8 cellular contexts compared by ENCODE assay signal in the genomic region with DNA sequence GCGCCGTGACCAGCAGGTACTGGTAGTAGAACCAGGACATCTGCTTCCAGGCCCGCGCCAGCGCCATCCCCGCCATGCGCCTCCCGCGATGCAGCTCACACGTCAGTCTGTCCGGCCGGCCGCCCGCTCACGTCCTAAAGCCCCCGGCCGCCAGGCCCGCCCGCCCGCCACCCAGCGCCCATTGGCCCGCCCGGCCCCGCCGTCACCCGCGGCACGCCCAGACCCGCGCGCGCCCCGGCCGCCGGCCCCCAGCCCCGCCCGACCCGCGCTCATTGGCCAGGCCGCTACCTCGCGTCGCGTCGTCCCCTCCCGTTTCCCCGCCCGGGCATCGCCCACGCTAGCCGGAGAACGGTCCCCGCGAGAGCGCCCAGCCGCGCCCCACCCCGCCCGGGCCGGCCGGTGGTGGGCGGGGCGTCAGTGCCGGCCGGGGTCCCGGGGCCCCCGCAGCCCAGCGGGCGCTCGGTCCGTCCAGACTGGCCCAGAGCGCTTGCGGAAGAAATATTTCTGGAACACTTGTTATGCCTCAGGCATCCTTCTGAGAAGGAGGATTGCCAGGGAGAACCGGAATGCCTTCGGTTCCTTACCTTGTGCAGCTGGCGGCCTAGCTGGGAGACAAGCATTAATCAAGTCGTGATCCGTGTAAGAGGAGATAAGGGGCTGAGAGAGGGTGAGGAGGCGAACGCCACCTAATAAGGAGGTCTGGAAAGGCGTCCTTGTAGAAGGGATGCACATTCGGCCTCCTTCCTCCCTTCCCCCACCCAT. TPM values are rescaled to one million over a fixed set of nuclear protein-coding genes. Genes with fewer than 3 reads are reported as not detected.
A peak's percentile ranks its signal among the peaks of the same experiment; 100 is the strongest.
DNase-seq lines count a peak whose midpoint lies in the region; ATAC-seq and TF ChIP-seq lines count a peak whose summit lies in the region.

A gene with protein sequence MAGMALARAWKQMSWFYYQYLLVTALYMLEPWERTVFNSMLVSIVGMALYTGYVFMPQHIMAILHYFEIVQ (minus strand): TSS at position 109 of the 762 bp plus-strand sequence. CDS start 33 bp downstream, at position 76.

- no peaks in the 10 kb centered on the region for H3K36me3 ChIP-seq in H7 (replicated peaks; ENCODE audit: control insufficient read depth, insufficient read depth, low read length)
- no peaks in the 10 kb centered on the region for H3K36me3 ChIP-seq in Loucy (ENCODE audit: insufficient read depth, low read length)
- H3K36me3 ChIP-seq in RWPE2 (ENCODE audit: low read depth): peaks cover 5% of the 10 kb centered on the region

- DNase-seq in ELF-1 (ENCODE audit: low read depth, low spot score): peak; percentile 76
- DNase-seq in H7: peak; percentile 97
- peak; percentile 96 for DNase-seq in RWPE2 (ENCODE audit: low spot score)
- DNase-seq in activated effector memory CD4-positive, alpha-beta T cell treated with Interleukin-2 at 50 U/mL for 16 hours: peak; percentile 80
- peak; percentile 91 for DNase-seq in fibroblast of pulmonary artery (ENCODE audit: low read depth)
- peak; percentile 93 for DNase-seq in nephron progenitor cell
- peak; percentile 86 for DNase-seq in stimulated activated naive CD8-positive, alpha-beta T cell treated with anti-CD3 and anti-CD28 coated beads, Interleukin-15, amount 100 ng/mL, for 72 hours

- no peaks in the 10 kb centered on the region for H3F3A ChIP-seq in Loucy (ENCODE audit: low read depth)

- TF ChIP-seq CTCF in Loucy (conservative IDR thresholded peaks at IDR 0.05; ENCODE audit: low read length): no peak
- TF ChIP-seq CTCF in RWPE2 (IDR thresholded peaks at IDR 0.05; ENCODE audit: poor library complexity, severe bottlenecking): no peak
- no peak for TF ChIP-seq CTCF in fibroblast of pulmonary artery (IDR thresholded peaks at IDR 0.05; ENCODE audit: low read length, missing control alignments)
- no peak for TF ChIP-seq CTCF in nephron progenitor cell (IDR thresholded peaks at IDR 0.05)

- no peaks in the 10 kb centered on the region for H3K9me2 ChIP-seq in Loucy (replicated peaks; ENCODE audit: low read depth, low read length)

- H3K27ac ChIP-seq in RWPE2 (ENCODE audit: poor library complexity, severe bottlenecking): peak within 1 kb of the TSS; percentile 64

- no peaks in the 10 kb centered on the region for H3K9me3 ChIP-seq in Loucy (ENCODE audit: insufficient read depth, low read depth, low read length)
- no peaks in the 10 kb centered on the region for H3K9me3 ChIP-seq in RWPE2 (ENCODE audit: severe bottlenecking)

- peak within 1 kb of the TSS; percentile 91 for H3K4me3 Mint-ChIP-seq in nephron progenitor cell
- H3K4me3 Mint-ChIP-seq in stimulated activated naive CD8-positive, alpha-beta T cell treated with anti-CD3 and anti-CD28 coated beads, Interleukin-15, amount 100 ng/mL, for 72 hours: peak within 1 kb of the TSS; percentile 81 to 83

- peaks cover 15% of the 10 kb centered on the region for H3K36me3 Mint-ChIP-seq in nephron progenitor cell (ENCODE audit: low read depth)

- H3K9me3 Mint-ChIP-seq in nephron progenitor cell: no peaks in the 10 kb centered on the region
- no peaks in the 10 kb centered on the region for H3K9me3 Mint-ChIP-seq in stimulated activated naive CD8-positive, alpha-beta T cell treated with anti-CD3 and anti-CD28 coated beads, Interleukin-15, amount 100 ng/mL, for 72 hours

- peaks cover 41% of the 10 kb centered on the region for H3K79me2 ChIP-seq in Loucy (ENCODE audit: insufficient read depth, low read length)

- peak; percentile 89 for ATAC-seq in RWPE2 (ENCODE audit: low read depth)
- peak; percentile 96 for ATAC-seq in stimulated activated naive CD8-positive, alpha-beta T cell treated with anti-CD3 and anti-CD28 coated beads, Interleukin-15, amount 100 ng/mL, for 72 hours

- H3K4me3 ChIP-seq in H7 (ENCODE audit: insufficient read depth, low read depth, low read length) (peak within 1 kb of the TSS; percentile 72), Loucy (ENCODE audit: low read length, poor library complexity, severe bottlenecking) (peak within 1 kb of the TSS; percentile 94), RWPE2 (ENCODE audit: severe bottlenecking) (peak within 1 kb of the TSS; percentile 73), fibroblast of pulmonary artery (replicated peaks; ENCODE audit: low read depth, low read length) (peak within 1 kb of the TSS; percentile 74)

- H3K4me1 ChIP-seq in Loucy (ENCODE audit: insufficient read depth, low read length, poor library complexity, severe bottlenecking) (peaks cover 30% of the 10 kb centered on the region), RWPE2 (ENCODE audit: insufficient read depth, poor library complexity, severe bottlenecking) (peaks cover 12% of the 10 kb centered on the region)

- peak within 1 kb of the TSS; percentile 97 for H2AFZ ChIP-seq in Loucy (ENCODE audit: low read length)

- H3K27me3 ChIP-seq in H7 (ENCODE audit: control insufficient read depth, insufficient read depth, low read length): no peaks in the 10 kb centered on the region
- no peaks in the 10 kb centered on the region for H3K27me3 ChIP-seq in Loucy (ENCODE audit: insufficient read depth, low read length, poor library complexity, severe bottlenecking)
- H3K27me3 ChIP-seq in RWPE2 (ENCODE audit: insufficient read depth, poor library complexity, severe bottlenecking): no peaks in the 10 kb centered on the region

- peak within 1 kb of the TSS; percentile 93 for H3K4me2 ChIP-seq in Loucy (ENCODE audit: low read depth, low read length, poor library complexity, severe bottlenecking)

- H4K20me1 ChIP-seq in Loucy (ENCODE audit: insufficient read depth, low read length, poor library complexity, severe bottlenecking): peaks cover 22% of the 10 kb centered on the region

- H3K9ac ChIP-seq in Loucy (ENCODE audit: low read depth, low read length, poor library complexity, severe bottlenecking): peak within 1 kb of the TSS; percentile 86

- peak within 1 kb of the TSS; percentile 97 for H3K27ac Mint-ChIP-seq in nephron progenitor cell
- H3K27ac Mint-ChIP-seq in stimulated activated naive CD8-positive, alpha-beta T cell treated with anti-CD3 and anti-CD28 coated beads, Interleukin-15, amount 100 ng/mL, for 72 hours: peak within 1 kb of the TSS; percentile 69 to 94

- peaks cover 4% of the 10 kb centered on the region for H3K27me3 Mint-ChIP-seq in nephron progenitor cell (ENCODE audit: low read depth, poor library complexity)
- no peaks in the 10 kb centered on the region for H3K27me3 Mint-ChIP-seq in stimulated activated naive CD8-positive, alpha-beta T cell treated with anti-CD3 and anti-CD28 coated beads, Interleukin-15, amount 100 ng/mL, for 72 hours

- H3K4me1 Mint-ChIP-seq in nephron progenitor cell: peaks cover 34% of the 10 kb centered on the region
- peaks cover 9% of the 10 kb centered on the region for H3K4me1 Mint-ChIP-seq in stimulated activated naive CD8-positive, alpha-beta T cell treated with anti-CD3 and anti-CD28 coated beads, Interleukin-15, amount 100 ng/mL, for 72 hours

RNA-seq across cellular contexts. Expression of the gene that starts here (rescaled TPM):
- 16.0 and 18.7 TPM in 2 replicates for total RNA-seq in H7 (2014; rRNA removed; shearing (Covaris generic))

Comparison
In these comparisons a context has a peak if more than half of its experiments do, and no peak if none do; other contexts are left out.
1. Peak in every context shown above with its lines: DNase-seq, ATAC-seq, H3K4me3 ChIP-seq and H3K27ac ChIP-seq.